ENCODE assay signal across 24 cellular contexts in the genomic region with DNA sequence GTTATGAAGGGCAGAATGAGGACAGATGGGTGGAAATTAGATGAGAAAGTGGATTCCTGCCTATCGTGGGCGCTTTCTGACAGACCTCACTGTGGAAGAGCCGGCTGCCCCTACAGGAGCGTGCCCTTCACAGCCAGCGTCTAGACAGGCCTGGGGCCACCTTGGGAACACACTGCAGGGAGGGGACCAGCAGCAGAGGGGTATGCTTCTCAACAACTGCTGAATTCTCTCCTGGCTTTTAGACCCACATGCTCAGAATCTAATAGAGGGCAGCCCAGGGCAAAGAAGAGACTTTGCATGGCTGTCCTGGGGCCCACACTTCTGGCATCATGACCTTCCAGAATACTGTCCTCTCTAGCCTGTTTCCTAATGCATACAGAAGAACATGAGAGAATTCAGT. TPM values are rescaled to one million over a fixed set of nuclear protein-coding genes. Genes with fewer than 3 reads are reported as not detected.
DNase-seq lines count a peak whose midpoint lies in the region; ATAC-seq and TF ChIP-seq lines count a peak whose summit lies in the region.
"Had no signal": no experiment of that assay in that cellular context is flagged by ENCODE, and none has a peak within 500 bp of the region (broad histone marks: within the 10 kb centered on the region; RNA-seq: fewer than 3 reads in every experiment).

No MANE protein-coding gene starts in this region.

- no peak overlapping the region; a peak in 1 of 20 replicates for H3K4me3 ChIP-seq in BLaER1 treated with 17β-estradiol and CSF1 and Interleukin-3, amounts not matched to agents 10 nM and 100 nM
- H3K4me3 ChIP-seq in CD8-positive, alpha-beta T cell (ENCODE audit: low read depth, low read length) = no peak overlapping the region
- no peak overlapping the region for H3K4me3 ChIP-seq in heart left ventricle
- H3K4me3 ChIP-seq: upper lobe of left lung had no signal

- POLR2A ChIA-PET in CD8-positive, alpha-beta T cell (lab: Charles Lee) = interaction anchor here (1.2 to 2.5 kb wide), 3 partner anchors 19 to 49 kb away, joined by 4 to 10 read pairs (median 7); no protein-coding TSS in a partner anchor
- POLR2A ChIA-PET in activated CD8-positive, alpha-beta T cell treated with anti-CD3 and anti-CD28 coated beads for 36 hours (lab: Charles Lee) = interaction anchor here (0.8 to 3.3 kb wide), 6 partner anchors 11 to 36 kb away, joined by 3 to 14 read pairs (median 5); no protein-coding TSS in a partner anchor
- POLR2A ChIA-PET in naive thymus-derived CD8-positive, alpha-beta T cell (lab: Charles Lee) = interaction anchor here (0.9 to 6.2 kb wide), 7 partner anchors 10 to 44 kb away, joined by 3 to 63 read pairs (median 7); no protein-coding TSS in a partner anchor

- intact Hi-C loops in CD8-positive, alpha-beta T cell (cut with DNase I, micrococcal nuclease) = loop anchor here (5.0 kb wide), 2 partner anchors 37 to 47 kb away; no protein-coding TSS in a partner anchor
- intact Hi-C loops in activated CD8-positive, alpha-beta T cell treated with anti-CD3 and anti-CD28 coated beads for 36 hours (cut with micrococcal nuclease) = no loop called here
- intact Hi-C loops in heart left ventricle (cut with DNase I) = no loop called here

- TF ChIP-seq CTCF in CD8-positive, alpha-beta T cell (IDR thresholded peaks at IDR 0.05) = no peak
- TF ChIP-seq CTCF in activated CD8-positive, alpha-beta T cell treated with anti-CD3 and anti-CD28 coated beads for 36 hours (IDR thresholded peaks at IDR 0.05) = no peak
- TF ChIP-seq CTCF in heart left ventricle (IDR thresholded peaks at IDR 0.05) = no peak

- CTCF ChIA-PET in CD8-positive, alpha-beta T cell (lab: Charles Lee) = interaction anchor here (0.9 to 2.1 kb wide), 3 partner anchors 9 to 49 kb away, joined by 3 to 16 read pairs (median 9); no protein-coding TSS in a partner anchor
- CTCF ChIA-PET in activated CD8-positive, alpha-beta T cell treated with anti-CD3 and anti-CD28 coated beads for 36 hours (lab: Charles Lee) = interaction anchor here (1.7 kb wide), 1 partner anchor 49 kb away, joined by 7 read pairs; no protein-coding TSS in a partner anchor

- no peaks in the 10 kb centered on the region for H3K36me3 ChIP-seq in BLaER1 treated with 17β-estradiol and CSF1 and Interleukin-3, amounts not matched to agents 10 nM and 100 nM
- H3K36me3 ChIP-seq in CD8-positive, alpha-beta T cell (ENCODE audit: insufficient read depth, low read length) = no peaks in the 10 kb centered on the region
- no peaks in the 10 kb centered on the region for H3K36me3 ChIP-seq in heart left ventricle
- H3K36me3 ChIP-seq: upper lobe of left lung, WERI-Rb-1 had no signal

- no peak overlapping the region for H3K4me3 Mint-ChIP-seq in CD8-positive, alpha-beta T cell
- H3K4me3 Mint-ChIP-seq in activated CD8-positive, alpha-beta T cell treated with anti-CD3 and anti-CD28 coated beads for 36 hours = no peak overlapping the region
- H3K4me3 Mint-ChIP-seq in naive thymus-derived CD8-positive, alpha-beta T cell = peak overlapping the region in 4 of 10 donors; percentile 10 to 97 (median 86)
- H3K4me3 Mint-ChIP-seq: stimulated activated naive B cell treated with anti-CD40 and anti-IgM and Interleukin-4, amounts not matched to agents 10 μg/mL and 1 μg/mL and 100 μg/mL, for 72 hours had no signal

- ATAC-seq in CD8-positive, alpha-beta T cell = no peak
- no peak for ATAC-seq in activated CD8-positive, alpha-beta T cell treated with anti-CD3 and anti-CD28 coated beads for 36 hours
- no peak for ATAC-seq in naive thymus-derived CD8-positive, alpha-beta T cell
- no peak for ATAC-seq in HG03159 (IDR thresholded peaks at IDR 0.05; ENCODE audit: unreplicated experiment)
- ATAC-seq in heart left ventricle = no peak
- ATAC-seq: esophagus mucosa, left ventricle myocardium superior had no signal

- DNase-seq in CD8-positive, alpha-beta T cell = no peak
- DNase-seq in activated CD8-positive, alpha-beta T cell treated with anti-CD3 and anti-CD28 coated beads for 36 hours = no peak
- DNase-seq in naive thymus-derived CD8-positive, alpha-beta T cell = no peak
- DNase-seq in heart left ventricle = no peak
- DNase-seq in NCI-H1105 treated with DMSO at 0.1 percent for 48 hours (lab: John Stamatoyannopoulos, UW) = no peak
- DNase-seq: activated CD4-positive, alpha-beta T cell treated with anti-CD3 and anti-CD28 coated beads for 48 hours; C1 segment of cervical spinal cord; caudate nucleus; islet precursor cell; left ventricle myocardium superior; mesendoderm; NCI-H1092 treated with DMSO at 0.1 percent for 48 hours; NCI-H187; NCI-H446 treated with DMSO at 0.1 percent for 48 hours; NCI-H774; SIG-M5; stimulated activated naive B cell treated with anti-CD40 and anti-IgM and Interleukin-4, amounts not matched to agents 10 μg/mL and 1 μg/mL and 100 μg/mL, for 72 hours; substantia nigra; T1000; upper lobe of left lung; WERI-Rb-1 had no signal

- H3K9me3 Mint-ChIP-seq in CD8-positive, alpha-beta T cell = no peaks in the 10 kb centered on the region
- H3K9me3 Mint-ChIP-seq in activated CD8-positive, alpha-beta T cell treated with anti-CD3 and anti-CD28 coated beads for 36 hours = no peaks in the 10 kb centered on the region
- H3K9me3 Mint-ChIP-seq in naive thymus-derived CD8-positive, alpha-beta T cell = peaks cover 0 to 2% (median 0%) of the 10 kb centered on the region in 9 donors
- H3K9me3 Mint-ChIP-seq: stimulated activated naive B cell treated with anti-CD40 and anti-IgM and Interleukin-4, amounts not matched to agents 10 μg/mL and 1 μg/mL and 100 μg/mL, for 72 hours had no signal

- H3K27ac ChIP-seq in BLaER1 treated with 17β-estradiol and CSF1 and Interleukin-3, amounts not matched to agents 10 nM and 100 nM = peak overlapping the region in 1 of 11 experiments; percentile 92; a peak in 2 of 22 replicates
- H3K27ac ChIP-seq in CD8-positive, alpha-beta T cell (ENCODE audit: low read depth, low read length) = no peak overlapping the region
- H3K27ac ChIP-seq in heart left ventricle = no peak overlapping the region
- H3K27ac ChIP-seq: WERI-Rb-1 had no signal

- no peak overlapping the region for H3K9ac ChIP-seq in BLaER1 treated with 17β-estradiol and CSF1 and Interleukin-3, amounts not matched to agents 10 nM and 100 nM

- no peaks in the 10 kb centered on the region for H3K27me3 ChIP-seq in BLaER1 treated with 17β-estradiol and CSF1 and Interleukin-3, amounts not matched to agents 10 nM and 100 nM
- no peaks in the 10 kb centered on the region for H3K27me3 ChIP-seq in CD8-positive, alpha-beta T cell (ENCODE audit: insufficient read depth, low read length)
- H3K27me3 ChIP-seq in heart left ventricle = no peaks in the 10 kb centered on the region
- H3K27me3 ChIP-seq: upper lobe of left lung had no signal

- peaks cover 80% of the 10 kb centered on the region for H3K4me1 Mint-ChIP-seq in CD8-positive, alpha-beta T cell (ENCODE audit: low read depth)
- peaks cover 67% of the 10 kb centered on the region for H3K4me1 Mint-ChIP-seq in activated CD8-positive, alpha-beta T cell treated with anti-CD3 and anti-CD28 coated beads for 36 hours (ENCODE audit: low read depth)
- H3K4me1 Mint-ChIP-seq in naive thymus-derived CD8-positive, alpha-beta T cell = peaks cover 48 to 83% (median 83%) of the 10 kb centered on the region in 4 donors

- peaks cover 37 to 68% (median 66%) of the 10 kb centered on the region in 10 experiments for H3K4me1 ChIP-seq in BLaER1 treated with 17β-estradiol and CSF1 and Interleukin-3, amounts not matched to agents 10 nM and 100 nM
- peaks cover 72% of the 10 kb centered on the region for H3K4me1 ChIP-seq in CD8-positive, alpha-beta T cell (ENCODE audit: insufficient read depth, low read length)
- H3K4me1 ChIP-seq in heart left ventricle = peaks cover 0 to 54% (median 9%) of the 10 kb centered on the region in 12 donors

- no peaks in the 10 kb centered on the region for H3K27me3 Mint-ChIP-seq in CD8-positive, alpha-beta T cell (ENCODE audit: low read depth)
- H3K27me3 Mint-ChIP-seq in activated CD8-positive, alpha-beta T cell treated with anti-CD3 and anti-CD28 coated beads for 36 hours = no peaks in the 10 kb centered on the region
- H3K27me3 Mint-ChIP-seq in naive thymus-derived CD8-positive, alpha-beta T cell = no peaks in the 10 kb centered on the region
- H3K27me3 Mint-ChIP-seq: stimulated activated naive B cell treated with anti-CD40 and anti-IgM and Interleukin-4, amounts not matched to agents 10 μg/mL and 1 μg/mL and 100 μg/mL, for 72 hours had no signal

- peaks cover 16% of the 10 kb centered on the region for H3K36me3 Mint-ChIP-seq in CD8-positive, alpha-beta T cell
- H3K36me3 Mint-ChIP-seq in activated CD8-positive, alpha-beta T cell treated with anti-CD3 and anti-CD28 coated beads for 36 hours (ENCODE audit: low read depth) = peaks cover 19% of the 10 kb centered on the region
- H3K36me3 Mint-ChIP-seq in naive thymus-derived CD8-positive, alpha-beta T cell = no peaks in the 10 kb centered on the region

- peak overlapping the region; percentile 99 for H3K27ac Mint-ChIP-seq in CD8-positive, alpha-beta T cell
- H3K27ac Mint-ChIP-seq in activated CD8-positive, alpha-beta T cell treated with anti-CD3 and anti-CD28 coated beads for 36 hours = peak overlapping the region; percentile 32
- peak overlapping the region; percentile 16 to 98 (median 94) for H3K27ac Mint-ChIP-seq in naive thymus-derived CD8-positive, alpha-beta T cell
- H3K27ac Mint-ChIP-seq: stimulated activated naive B cell treated with anti-CD40 and anti-IgM and Interleukin-4, amounts not matched to agents 10 μg/mL and 1 μg/mL and 100 μg/mL, for 72 hours had no signal

- WGBS in heart left ventricle, 4 donors = 81 to 90% (median 83%) methylated on average over 4 to 5 of the region's 5 CpGs

- peak overlapping the region in 9 of 11 experiments; percentile 84 to 99 (median 98); a peak in 18 of 22 replicates for H3K4me2 ChIP-seq in BLaER1 treated with 17β-estradiol and CSF1 and Interleukin-3, amounts not matched to agents 10 nM and 100 nM

- H4K20me1 ChIP-seq in BLaER1 treated with 17β-estradiol and CSF1 and Interleukin-3, amounts not matched to agents 10 nM and 100 nM = peaks cover 10 to 22% (median 14%) of the 10 kb centered on the region in 11 experiments; a peak in 17 of 22 replicates

- H3K9me3 ChIP-seq in BLaER1 treated with 17β-estradiol and CSF1 and Interleukin-3, amounts not matched to agents 10 nM and 100 nM (replicated peaks in 1 of 11) = no peaks in the 10 kb centered on the region
- H3K9me3 ChIP-seq in CD8-positive, alpha-beta T cell (ENCODE audit: low read length) = no peaks in the 10 kb centered on the region
- H3K9me3 ChIP-seq in heart left ventricle = no peaks in the 10 kb centered on the region
- H3K9me3 ChIP-seq: upper lobe of left lung had no signal

- TF ChIP-seq POLR2A in heart left ventricle (IDR thresholded peaks at IDR 0.05) = no peak

RNA-seq across cellular contexts. Expression of a gene that starts 2.1 kb away (rescaled TPM):
- 100 to 1,000 TPM; 286 to 305 TPM for total RNA-seq in CD8-positive, alpha-beta T cell
- 100 to 1,000 TPM; 290 to 317 TPM for total RNA-seq in activated CD8-positive, alpha-beta T cell treated with anti-CD3 and anti-CD28 coated beads for 36 hours
- total RNA-seq in naive thymus-derived CD8-positive, alpha-beta T cell = 100 to 1,000 TPM; 565 to 573 TPM
- 100 to 1,000 TPM; 154 to 359 (median 176) TPM for polyA plus RNA-seq in naive thymus-derived CD8-positive, alpha-beta T cell
- 10 to 100 TPM; 12.8 to 59.8 (median 20.3) TPM for total RNA-seq in heart left ventricle
- polyA plus RNA-seq in heart left ventricle = 1 to 10 TPM; 4.0 to 8.1 TPM

Comparison
In these comparisons a context has a peak if more than half of its experiments do, and no peak if none do; other contexts are left out.
1. H3K27ac Mint-ChIP-seq: peak in every context shown above with its lines; median percentile 99 in CD8-positive, alpha-beta T cell; 94 in naive thymus-derived CD8-positive, alpha-beta T cell; 32 in activated CD8-positive, alpha-beta T cell treated with anti-CD3 and anti-CD28 coated beads for 36 hours.
2. RNA of a gene that starts 2.1 kb away (total RNA-seq): 565 to 573 TPM in naive thymus-derived CD8-positive, alpha-beta T cell, 290 to 317 TPM in activated CD8-positive, alpha-beta T cell treated with anti-CD3 and anti-CD28 coated beads for 36 hours and 286 to 305 TPM in CD8-positive, alpha-beta T cell; 12.8 to 59.8 TPM in heart left ventricle; every median in the first group is over 4 times any median in the second.
3. intact Hi-C loops: an anchor here in CD8-positive, alpha-beta T cell (5.0 kb wide); none called in activated CD8-positive, alpha-beta T cell treated with anti-CD3 and anti-CD28 coated beads for 36 hours and heart left ventricle.